ENCODE assay signal across 10 cellular contexts in the genomic region with DNA sequence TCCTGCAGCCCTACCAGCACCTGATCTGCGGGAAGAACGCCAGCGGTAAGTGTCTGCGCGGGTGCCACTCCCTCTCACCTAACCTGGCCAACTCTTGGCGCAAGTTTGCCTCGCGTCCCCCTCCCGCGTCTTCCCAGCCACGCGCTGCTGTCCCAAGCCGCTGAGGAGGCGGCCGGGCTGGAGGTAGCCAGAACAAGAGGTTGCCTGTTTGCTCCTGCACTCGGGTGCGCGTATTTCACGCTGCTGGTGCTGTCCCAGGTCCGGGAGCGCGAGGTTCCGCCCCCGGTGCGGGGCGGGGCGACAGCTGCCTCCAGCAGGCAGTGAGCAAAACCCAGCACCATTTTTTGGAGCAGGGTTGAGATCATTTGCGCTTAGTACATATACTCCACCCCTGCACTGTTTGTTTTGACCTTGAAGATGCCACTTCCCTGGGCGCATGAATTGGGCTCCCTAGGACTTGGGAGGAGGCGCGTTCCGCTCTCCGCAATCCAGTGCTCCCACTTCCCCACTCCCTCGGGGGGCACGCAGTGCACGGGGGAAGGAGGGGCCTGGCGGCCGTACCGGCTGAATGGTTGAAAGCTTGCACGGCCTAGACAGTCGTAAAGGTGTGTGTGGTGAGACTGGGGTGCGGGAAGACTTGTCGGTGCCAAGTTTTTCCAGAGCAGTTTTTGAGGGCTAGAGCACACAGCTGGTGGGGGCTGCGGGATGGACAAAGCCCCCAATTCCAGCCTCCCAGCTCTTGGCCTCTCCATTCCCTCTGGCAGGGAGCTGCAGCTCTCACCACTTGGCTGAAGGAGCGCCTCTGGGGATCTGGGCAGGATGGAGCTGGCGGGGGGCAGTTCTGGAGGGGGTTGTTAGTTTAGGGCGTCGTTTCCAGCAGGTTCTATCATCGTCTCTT.
DNase-seq lines count a peak whose midpoint lies in the region; ATAC-seq, FAIRE-seq and TF ChIP-seq lines count a peak whose summit lies in the region.
"Had no signal": no experiment of that assay in that cellular context is flagged by ENCODE, and none has a peak within 500 bp of the region (broad histone marks: within the 10 kb centered on the region; RNA-seq: fewer than 3 reads in every experiment).

No MANE protein-coding gene starts in this region.

- no peak for ATAC-seq in SK-N-SH treated with all-trans-retinoic acid at 6 μM for 48 hours

- no peaks in the 10 kb centered on the region for H3K9me3 ChIP-seq in SK-N-SH

- peaks cover 0 to 24% of the 10 kb centered on the region in 2 experiments; a peak in 1 of 4 replicates for H3K4me1 ChIP-seq in SK-N-SH (ENCODE audit: control insufficient read depth in 1 of 2, insufficient read depth in 2 of 2, low read depth in 1 of 2, low read length in 1 of 2)

- H2AFZ ChIP-seq in SK-N-SH (ENCODE audit: low read depth) = no peak overlapping the region

- no peak overlapping the region for H3K9ac ChIP-seq in SK-N-SH

- DNase-seq in SK-N-SH = peak; percentile 59
- DNase-seq in activated CD4-positive, CD25-positive, alpha-beta regulatory T cell treated with anti-CD3 and anti-CD28 coated beads, Interleukin-2, amount 50 U/mL, for 72 hours = peak; percentile 80
- DNase-seq in cerebellar cortex (ENCODE audit: low spot score) = peak; percentile 30
- peak; percentile 50 for DNase-seq in lung microvascular endothelial cell (ENCODE audit: low read depth in 2 of 2)
- peak; percentile 47 to 57 for DNase-seq in stimulated activated CD8-positive, alpha-beta memory T cell treated with anti-CD3 and anti-CD28 coated beads, Interleukin-15, amount 100 ng/mL, for 4 hours (ENCODE audit: low read depth in 2 of 2)
- DNase-seq in RCC 7860 (ENCODE audit: low spot score) = no peak
- DNase-seq in NCI-H1436 (lab: John Stamatoyannopoulos, UW) = no peak

- no peak for TF ChIP-seq RAD21 in SK-N-SH (IDR thresholded peaks at IDR 0.05; ENCODE audit: low read length)

- no peaks in the 10 kb centered on the region for H4K20me1 ChIP-seq in SK-N-SH (ENCODE audit: insufficient read depth)

- no peak for TF ChIP-seq EP300 in SK-N-SH (IDR thresholded peaks at IDR 0.05; ENCODE audit: borderline replicate concordance in 1 of 2, low read depth in 1 of 2, low read length in 1 of 2)

- peak overlapping the region; percentile 85 for H3K4me2 ChIP-seq in SK-N-SH

- H3F3A ChIP-seq in SK-N-SH (replicated peaks; ENCODE audit: insufficient read depth) = no peaks in the 10 kb centered on the region

- H3K4me3 ChIP-seq in SK-N-SH (ENCODE audit: low read depth in 2 of 2, low read length in 1 of 2) = peak overlapping the region; percentile 46 to 54

- H3K27me3 ChIP-seq in SK-N-SH (ENCODE audit: insufficient read depth) = peaks cover 17% of the 10 kb centered on the region; the same call in 1 of the 2 replicates

- no peak for TF ChIP-seq CTCF in SK-N-SH (IDR thresholded peaks at IDR 0.05)

- no peaks in the 10 kb centered on the region for H3K9me2 ChIP-seq in SK-N-SH

- CTCF ChIA-PET in SK-N-SH (lab: Yijun Ruan, JAX) = interaction anchor here (0.6 to 7.2 kb wide), 12 partner anchors 40 to 564 kb away, joined by 3 to 52 read pairs (median 4); no protein-coding TSS in a partner anchor

- H3K27ac ChIP-seq in SK-N-SH (ENCODE audit: low read depth in 2 of 2, low read length in 1 of 2) = no peak overlapping the region

- no peak for FAIRE-seq in RCC 7860 (lab: Jason Lieb, UNC)
- FAIRE-seq: colon, G401.6 had no signal

- POLR2A ChIA-PET in SK-N-SH (lab: Yijun Ruan, JAX) = interaction anchor here (0.6 to 1.9 kb wide), 2 partner anchors 19 to 78 kb away, joined by 3 to 4 read pairs; no protein-coding TSS in a partner anchor

- WGBS in SK-N-SH (ENCODE audit: low lambda C conversion rate) = under 1% methylated on average over 26 of the region's 49 CpGs

- no peaks in the 10 kb centered on the region for H3K79me2 ChIP-seq in SK-N-SH (ENCODE audit: insufficient read depth)

- H3K36me3 ChIP-seq in SK-N-SH (replicated peaks in 1 of 2; ENCODE audit: control insufficient read depth in 1 of 2, insufficient read depth in 2 of 2, low read length in 1 of 2) = no peaks in the 10 kb centered on the region

TF ChIP-seq in SK-N-SH, 30 proteins besides CTCF, POLR2A, EP300 and RAD21:
- TF ChIP-seq NRF1 (IDR thresholded peaks at IDR 0.05; ENCODE audit: low read depth, low read length) (no peak), FOXM1 (IDR thresholded peaks at IDR 0.05; ENCODE audit: low read depth) (no peak), MXI1 (IDR thresholded peaks at IDR 0.05; ENCODE audit: low read depth, low read length) (no peak), SMC3 (IDR thresholded peaks at IDR 0.05; ENCODE audit: low read depth, low read length) (no peak), POLR2AphosphoS5 (IDR thresholded peaks at IDR 0.05; ENCODE audit: low read depth, low read length) (no peak), YY1 (IDR thresholded peaks at IDR 0.05; ENCODE audit: low read depth) (no peak)
- TF ChIP-seq, protein P1, sequence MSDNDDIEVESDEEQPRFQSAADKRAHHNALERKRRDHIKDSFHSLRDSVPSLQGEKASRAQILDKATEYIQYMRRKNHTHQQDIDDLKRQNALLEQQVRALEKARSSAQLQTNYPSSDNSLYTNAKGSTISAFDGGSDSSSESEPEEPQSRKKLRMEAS (IDR thresholded peaks at IDR 0.05; ENCODE audit: low read depth) = no peak

TF ChIP-seq in SK-N-SH treated with all-trans-retinoic acid at 6 μM for 48 hours, 23 proteins besides CTCF, POLR2A, EP300 and RAD21 (continues in another document):
- TF ChIP-seq CSDC2 (CRISPR knock-in tag; IDR thresholded peaks at IDR 0.05) (no peak), ARNTL (CRISPR knock-in tag; IDR thresholded peaks at IDR 0.05; ENCODE audit: borderline replicate concordance, low read depth) (no peak), TCF4 (CRISPR knock-in tag; IDR thresholded peaks at IDR 0.05; ENCODE audit: borderline replicate concordance) (no peak), TOX (CRISPR knock-in tag; IDR thresholded peaks at IDR 0.05; ENCODE audit: borderline replicate concordance) (no peak), ZFP30 (CRISPR knock-in tag; IDR thresholded peaks at IDR 0.05) (no peak)
- TF ChIP-seq, protein P2, sequence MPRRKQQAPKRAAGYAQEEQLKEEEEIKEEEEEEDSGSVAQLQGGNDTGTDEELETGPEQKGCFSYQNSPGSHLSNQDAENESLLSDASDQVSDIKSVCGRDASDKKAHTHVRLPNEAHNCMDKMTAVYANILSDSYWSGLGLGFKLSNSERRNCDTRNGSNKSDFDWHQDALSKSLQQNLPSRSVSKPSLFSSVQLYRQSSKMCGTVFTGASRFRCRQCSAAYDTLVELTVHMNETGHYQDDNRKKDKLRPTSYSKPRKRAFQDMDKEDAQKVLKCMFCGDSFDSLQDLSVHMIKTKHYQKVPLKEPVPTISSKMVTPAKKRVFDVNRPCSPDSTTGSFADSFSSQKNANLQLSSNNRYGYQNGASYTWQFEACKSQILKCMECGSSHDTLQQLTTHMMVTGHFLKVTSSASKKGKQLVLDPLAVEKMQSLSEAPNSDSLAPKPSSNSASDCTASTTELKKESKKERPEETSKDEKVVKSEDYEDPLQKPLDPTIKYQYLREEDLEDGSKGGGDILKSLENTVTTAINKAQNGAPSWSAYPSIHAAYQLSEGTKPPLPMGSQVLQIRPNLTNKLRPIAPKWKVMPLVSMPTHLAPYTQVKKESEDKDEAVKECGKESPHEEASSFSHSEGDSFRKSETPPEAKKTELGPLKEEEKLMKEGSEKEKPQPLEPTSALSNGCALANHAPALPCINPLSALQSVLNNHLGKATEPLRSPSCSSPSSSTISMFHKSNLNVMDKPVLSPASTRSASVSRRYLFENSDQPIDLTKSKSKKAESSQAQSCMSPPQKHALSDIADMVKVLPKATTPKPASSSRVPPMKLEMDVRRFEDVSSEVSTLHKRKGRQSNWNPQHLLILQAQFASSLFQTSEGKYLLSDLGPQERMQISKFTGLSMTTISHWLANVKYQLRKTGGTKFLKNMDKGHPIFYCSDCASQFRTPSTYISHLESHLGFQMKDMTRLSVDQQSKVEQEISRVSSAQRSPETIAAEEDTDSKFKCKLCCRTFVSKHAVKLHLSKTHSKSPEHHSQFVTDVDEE (CRISPR knock-in tag; IDR thresholded peaks at IDR 0.05) = no peak
- TF ChIP-seq, protein P3, sequence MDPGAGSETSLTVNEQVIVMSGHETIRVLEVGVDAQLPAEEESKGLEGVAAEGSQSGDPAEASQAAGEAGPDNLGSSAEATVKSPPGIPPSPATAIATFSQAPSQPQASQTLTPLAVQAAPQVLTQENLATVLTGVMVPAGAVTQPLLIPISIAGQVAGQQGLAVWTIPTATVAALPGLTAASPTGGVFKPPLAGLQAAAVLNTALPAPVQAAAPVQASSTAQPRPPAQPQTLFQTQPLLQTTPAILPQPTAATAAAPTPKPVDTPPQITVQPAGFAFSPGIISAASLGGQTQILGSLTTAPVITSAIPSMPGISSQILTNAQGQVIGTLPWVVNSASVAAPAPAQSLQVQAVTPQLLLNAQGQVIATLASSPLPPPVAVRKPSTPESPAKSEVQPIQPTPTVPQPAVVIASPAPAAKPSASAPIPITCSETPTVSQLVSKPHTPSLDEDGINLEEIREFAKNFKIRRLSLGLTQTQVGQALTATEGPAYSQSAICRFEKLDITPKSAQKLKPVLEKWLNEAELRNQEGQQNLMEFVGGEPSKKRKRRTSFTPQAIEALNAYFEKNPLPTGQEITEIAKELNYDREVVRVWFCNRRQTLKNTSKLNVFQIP (CRISPR knock-in tag; IDR thresholded peaks at IDR 0.05; ENCODE audit: borderline replicate concordance, low read depth) = no peak
- TF ChIP-seq, protein P4, sequence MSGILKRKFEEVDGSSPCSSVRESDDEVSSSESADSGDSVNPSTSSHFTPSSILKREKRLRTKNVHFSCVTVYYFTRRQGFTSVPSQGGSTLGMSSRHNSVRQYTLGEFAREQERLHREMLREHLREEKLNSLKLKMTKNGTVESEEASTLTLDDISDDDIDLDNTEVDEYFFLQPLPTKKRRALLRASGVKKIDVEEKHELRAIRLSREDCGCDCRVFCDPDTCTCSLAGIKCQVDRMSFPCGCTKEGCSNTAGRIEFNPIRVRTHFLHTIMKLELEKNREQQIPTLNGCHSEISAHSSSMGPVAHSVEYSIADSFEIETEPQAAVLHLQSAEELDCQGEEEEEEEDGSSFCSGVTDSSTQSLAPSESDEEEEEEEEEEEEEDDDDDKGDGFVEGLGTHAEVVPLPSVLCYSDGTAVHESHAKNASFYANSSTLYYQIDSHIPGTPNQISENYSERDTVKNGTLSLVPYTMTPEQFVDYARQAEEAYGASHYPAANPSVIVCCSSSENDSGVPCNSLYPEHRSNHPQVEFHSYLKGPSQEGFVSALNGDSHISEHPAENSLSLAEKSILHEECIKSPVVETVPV (CRISPR knock-in tag; IDR thresholded peaks at IDR 0.05) = no peak

Comparison
In these comparisons a context has a peak if more than half of its experiments do, and no peak if none do; other contexts are left out.
1. DNase-seq: peak in SK-N-SH (single experiment), activated CD4-positive, CD25-positive, alpha-beta regulatory T cell treated with anti-CD3 and anti-CD28 coated beads, Interleukin-2, amount 50 U/mL, for 72 hours (single experiment), cerebellar cortex (single experiment), lung microvascular endothelial cell (2 of 2) and stimulated activated CD8-positive, alpha-beta memory T cell treated with anti-CD3 and anti-CD28 coated beads, Interleukin-15, amount 100 ng/mL, for 4 hours (2 of 2); none in RCC 7860 (single experiment) and NCI-H1436 (single experiment).